8 cellular contexts compared by ENCODE assay signal in the genomic region with DNA sequence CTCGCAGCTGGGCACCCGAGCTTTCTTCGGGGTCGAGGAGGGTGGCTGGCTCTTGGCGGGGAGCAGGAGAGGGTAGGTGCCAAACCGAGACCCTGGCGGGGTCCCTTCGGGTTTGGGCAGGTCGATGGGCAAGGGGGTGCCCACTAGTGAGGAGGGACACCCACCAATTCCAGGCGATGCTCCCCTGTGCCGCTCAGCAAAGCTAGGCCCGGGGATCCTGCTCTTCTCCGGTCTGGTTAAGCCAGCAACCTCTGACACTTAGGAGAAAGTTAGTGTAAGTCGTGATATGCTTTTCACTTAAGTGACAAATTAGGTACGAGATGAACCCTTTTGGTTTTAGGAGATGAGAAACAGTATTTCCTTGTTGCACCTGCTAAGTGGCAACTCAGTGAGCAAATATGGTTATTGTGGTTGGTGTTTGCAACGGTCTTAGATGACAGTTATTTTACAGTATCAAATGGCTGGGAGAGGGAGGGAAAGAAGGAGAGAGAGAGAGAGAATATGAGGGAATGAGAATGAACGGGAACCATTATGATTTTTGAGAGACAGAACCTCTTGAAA. TPM values are rescaled to one million over a fixed set of nuclear protein-coding genes. Genes with fewer than 3 reads are reported as not detected.
DNase-seq lines count a peak whose midpoint lies in the region; ATAC-seq and TF ChIP-seq lines count a peak whose summit lies in the region.

No MANE protein-coding gene starts in this region.

- peaks cover 5% of the 10 kb centered on the region; the same call in 1 of the 2 replicates for H3K4me1 ChIP-seq in GM23248 (ENCODE audit: insufficient read depth)
- peaks cover 3% of the 10 kb centered on the region in 2 experiments; a peak in 1 of 4 replicates for H3K4me1 ChIP-seq in SK-N-SH (ENCODE audit: control insufficient read depth in 1 of 2, insufficient read depth in 2 of 2, low read depth in 1 of 2, low read length in 1 of 2)
- H3K4me1 ChIP-seq in mononuclear cell (ENCODE audit: insufficient read depth, low read length): peaks cover 49% of the 10 kb centered on the region
- H3K4me1 ChIP-seq in urinary bladder (ENCODE audit: insufficient read depth): no peaks in the 10 kb centered on the region

- CTCF ChIA-PET in SK-N-SH (lab: Yijun Ruan, JAX): interaction anchor here (0.6 to 2.5 kb wide), 3 partner anchors 77 to 107 kb away, joined by 3 to 11 read pairs (median 3); no protein-coding TSS in a partner anchor

- WGBS in GM23248 (ENCODE audit: low coverage in 1 of 2, low lambda C conversion rate in 2 of 2, missing lambda C conversion rate in 2 of 2), 2 experiments: 1 to 2% methylated on average over 11 to 17 of the region's 17 CpGs
- WGBS in SK-N-SH (ENCODE audit: low lambda C conversion rate): 2% methylated on average over 14 of the region's 17 CpGs
- WGBS in urinary bladder: under 1% methylated on average over 17 of the region's 17 CpGs

- TF ChIP-seq EP300 in SK-N-SH (IDR thresholded peaks at IDR 0.05; ENCODE audit: borderline replicate concordance in 1 of 2, low read depth in 1 of 2, low read length in 1 of 2): no peak

- H3K9ac ChIP-seq in GM23248 (peak overlapping the region; percentile 93), SK-N-SH (peak overlapping the region; percentile 89)

- no peaks in the 10 kb centered on the region for H3K27me3 ChIP-seq in GM23248 (replicated peaks; ENCODE audit: insufficient read depth)
- H3K27me3 ChIP-seq in SK-N-SH (ENCODE audit: insufficient read depth): no peaks in the 10 kb centered on the region
- H3K27me3 ChIP-seq in mononuclear cell (ENCODE audit: insufficient read depth, low read length): no peaks in the 10 kb centered on the region

- H3K9me2 ChIP-seq in GM23248 (ENCODE audit: insufficient read depth) (no peaks in the 10 kb centered on the region), SK-N-SH (no peaks in the 10 kb centered on the region)

- H3K9me3 ChIP-seq in GM23248 (ENCODE audit: low read depth): no peaks in the 10 kb centered on the region
- H3K9me3 ChIP-seq in KOPT-K1 (ENCODE audit: insufficient read depth, low read length, poor library complexity, severe bottlenecking): no peaks in the 10 kb centered on the region
- H3K9me3 ChIP-seq in SK-N-SH: no peaks in the 10 kb centered on the region
- no peaks in the 10 kb centered on the region for H3K9me3 ChIP-seq in mononuclear cell (ENCODE audit: low read depth, low read length)

- TF ChIP-seq CTCF in SK-N-SH (IDR thresholded peaks at IDR 0.05): no peak

- no peaks in the 10 kb centered on the region for H3K36me3 Mint-ChIP-seq in activated T-cell treated with anti-CD3 and anti-CD28 coated beads, Interleukin-2, amount 50 U/mL, for 4 hours (ENCODE audit: insufficient read depth)

- H3K4me1 Mint-ChIP-seq in activated T-cell treated with anti-CD3 and anti-CD28 coated beads, Interleukin-2, amount 50 U/mL, for 4 hours (ENCODE audit: low read depth): peaks cover 39% of the 10 kb centered on the region

- ATAC-seq in activated T-cell treated with anti-CD3 and anti-CD28 coated beads, Interleukin-2, amount 50 U/mL, for 4 hours: peak; percentile 56 to 57

- no peak for DNase-seq in activated T-cell treated with anti-CD3 and anti-CD28 coated beads, Interleukin-2, amount 50 U/mL, for 4 hours
- DNase-seq in activated T-cell treated with anti-CD3 and anti-CD28 coated beads, Interleukin-2, amount 50 U/mL, for 1 hour: no peak
- peak; percentile 72 for DNase-seq in GM23248
- DNase-seq in SK-N-SH: no peak
- DNase-seq in epidermal melanocyte (ENCODE audit: insufficient read length, low spot score): peak; percentile 28

- H3K27ac ChIP-seq in GM23248 (peak overlapping the region; percentile 87), KOPT-K1 (ENCODE audit: low read depth, low read length, poor library complexity, severe bottlenecking) (peak overlapping the region; percentile 100), SK-N-SH (ENCODE audit: low read depth in 2 of 2, low read length in 1 of 2) (peak overlapping the region; percentile 77 to 79), urinary bladder (ENCODE audit: low read depth) (peak overlapping the region; percentile 73)

- peak overlapping the region; percentile 81 for H3K4me3 Mint-ChIP-seq in activated T-cell treated with anti-CD3 and anti-CD28 coated beads, Interleukin-2, amount 50 U/mL, for 4 hours

- POLR2A ChIA-PET in SK-N-SH (lab: Yijun Ruan, JAX): interaction anchor here (0.8 to 1.8 kb wide), 3 partner anchors 8 to 199 kb away, joined by 3 to 9 read pairs (median 3); partner anchors contain the start of genes PIK3C2A and RPS13

- H3K4me2 ChIP-seq in GM23248 (ENCODE audit: unreplicated experiment) (peak overlapping the region; percentile 82), SK-N-SH (peak overlapping the region; percentile 93)

- H3K4me3 ChIP-seq in GM23248: peak overlapping the region; percentile 84
- H3K4me3 ChIP-seq in SK-N-SH (ENCODE audit: low read depth in 2 of 2, low read length in 1 of 2): peak overlapping the region; percentile 71 to 95
- H3K4me3 ChIP-seq in mononuclear cell (ENCODE audit: low read length): peak overlapping the region; percentile 87
- H3K4me3 ChIP-seq in urinary bladder (ENCODE audit: low read depth, low read length): peak overlapping the region; percentile 78

- H3K27me3 Mint-ChIP-seq in activated T-cell treated with anti-CD3 and anti-CD28 coated beads, Interleukin-2, amount 50 U/mL, for 4 hours (ENCODE audit: low read depth): no peaks in the 10 kb centered on the region

- in situ Hi-C loops in GM23248 (cut with MboI): no loop called here

- H2AFZ ChIP-seq in GM23248 (peak overlapping the region; percentile 90), SK-N-SH (ENCODE audit: low read depth) (peak overlapping the region; percentile 89)

- no peaks in the 10 kb centered on the region for H4K20me1 ChIP-seq in GM23248 (ENCODE audit: insufficient read depth)
- no peaks in the 10 kb centered on the region for H4K20me1 ChIP-seq in SK-N-SH (ENCODE audit: insufficient read depth)

- no peaks in the 10 kb centered on the region for H3K9me3 Mint-ChIP-seq in activated T-cell treated with anti-CD3 and anti-CD28 coated beads, Interleukin-2, amount 50 U/mL, for 4 hours

- no peak for TF ChIP-seq RAD21 in SK-N-SH (IDR thresholded peaks at IDR 0.05; ENCODE audit: low read length)

- H3K79me2 ChIP-seq in GM23248 (ENCODE audit: insufficient read depth) (peaks cover 52% of the 10 kb centered on the region), SK-N-SH (ENCODE audit: insufficient read depth) (peaks cover 29% of the 10 kb centered on the region)

- H3F3A ChIP-seq in GM23248 (ENCODE audit: insufficient read depth) (peaks cover 11% of the 10 kb centered on the region; the same call in 1 of the 2 replicates), SK-N-SH (replicated peaks; ENCODE audit: insufficient read depth) (peaks cover 6% of the 10 kb centered on the region)

- H3K36me3 ChIP-seq in GM23248 (ENCODE audit: low read depth): no peaks in the 10 kb centered on the region
- peaks cover 35% of the 10 kb centered on the region for H3K36me3 ChIP-seq in KOPT-K1 (ENCODE audit: insufficient read depth, low read length)
- no peaks in the 10 kb centered on the region for H3K36me3 ChIP-seq in SK-N-SH (replicated peaks in 1 of 2; ENCODE audit: control insufficient read depth in 1 of 2, insufficient read depth in 2 of 2, low read length in 1 of 2)
- no peaks in the 10 kb centered on the region for H3K36me3 ChIP-seq in urinary bladder (ENCODE audit: insufficient read depth)

TF ChIP-seq in SK-N-SH, 30 proteins besides CTCF, POLR2A, EP300 and RAD21:
- TF ChIP-seq FOXJ3 (CRISPR knock-in tag; IDR thresholded peaks at IDR 0.05) (no peak), SIN3A (IDR thresholded peaks at IDR 0.05; ENCODE audit: borderline replicate concordance, low read depth, low read length) (peak; percentile 69)

RNA-seq across cellular contexts. Expression of gene NUCB2, which starts 0.6 kb away (rescaled TPM):
- total RNA-seq in activated T-cell treated with anti-CD3 and anti-CD28 coated beads, Interleukin-2, amount 50 U/mL, for 4 hours: 10 to 100 TPM; 18.5 to 22.3 (median 19.6) TPM
- total RNA-seq in GM23248 (2014; rRNA removed; shearing (Covaris generic)): 71.5 and 95.0 TPM in 2 replicates
- 232 and 246 TPM in 2 replicates for polyA plus RNA-seq in GM23248 (2016; fragmentation: Nextera tagmentation; extraction: Ambion mirVana)
- 23.9 and 25.0 TPM in 2 replicates for polyA plus RNA-seq in SK-N-SH (2012; rRNA removed)
- polyA plus RNA-seq in SK-N-SH (2012; cell fraction: cytosol; rRNA removed): 34.5 and 53.2 TPM in 2 replicates
- polyA plus RNA-seq in SK-N-SH (2012; cell fraction: nucleus; rRNA removed): 8.0 and 16.6 TPM in 2 replicates
- 69.1 TPM for total RNA-seq in mononuclear cell
- total RNA-seq in urinary bladder: 174 TPM
- 54.8 TPM for polyA plus RNA-seq in urinary bladder

Comparison
In these comparisons a context has a peak if more than half of its experiments do, and no peak if none do; other contexts are left out.
1. DNase-seq: peak in GM23248 (single experiment) and epidermal melanocyte (single experiment); none in activated T-cell treated with anti-CD3 and anti-CD28 coated beads, Interleukin-2, amount 50 U/mL, for 4 hours (single experiment), activated T-cell treated with anti-CD3 and anti-CD28 coated beads, Interleukin-2, amount 50 U/mL, for 1 hour (single experiment) and SK-N-SH (single experiment).
2. Peak in every context shown above with its lines, with median percentiles within 50 percentile points of each other: H3K27ac ChIP-seq and H3K4me3 ChIP-seq.